ENCODE assay signal across 8 cellular contexts in the genomic region with DNA sequence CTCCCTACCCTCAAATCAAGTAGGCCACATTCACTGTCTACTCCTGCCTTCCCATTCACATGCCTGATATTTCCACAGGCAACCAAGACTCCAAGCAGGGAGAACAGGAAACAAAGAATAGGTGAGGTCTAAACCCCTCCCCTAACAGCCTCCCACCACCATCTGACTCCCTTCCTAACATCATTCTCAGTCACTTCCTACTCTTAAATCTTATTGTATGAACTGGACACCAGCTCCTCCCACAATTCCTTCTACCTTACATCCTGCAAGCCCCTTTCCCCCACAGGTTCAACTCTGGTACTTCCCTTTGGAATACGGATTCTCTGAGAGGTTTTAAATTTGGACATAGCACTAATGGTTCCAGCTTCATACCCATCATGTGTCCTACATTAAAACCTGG. TPM values are rescaled to one million over a fixed set of nuclear protein-coding genes. Genes with fewer than 3 reads are reported as not detected.
DNase-seq lines count a peak whose midpoint lies in the region; TF ChIP-seq lines count a peak whose summit lies in the region.
"Had no signal": no experiment of that assay in that cellular context is flagged by ENCODE, and none has a peak within 500 bp of the region (broad histone marks: within the 10 kb centered on the region; RNA-seq: fewer than 3 reads in every experiment).

No MANE protein-coding gene starts in this region.

- peaks cover 0 to 27% (median 0%) of the 10 kb centered on the region in 11 experiments; a peak in 7 of 22 replicates for H4K20me1 ChIP-seq in BLaER1 treated with 17β-estradiol and CSF1 and Interleukin-3, amounts not matched to agents 10 nM and 100 nM

- peak overlapping the region in 3 of 10 experiments; percentile 87 to 99 (median 94); a peak in 3 of 20 replicates for H3K4me3 ChIP-seq in BLaER1 treated with 17β-estradiol and CSF1 and Interleukin-3, amounts not matched to agents 10 nM and 100 nM
- H3K4me3 ChIP-seq in NB4 (ENCODE audit: low read depth, low read length) = peak overlapping the region; percentile 60
- no peak overlapping the region for H3K4me3 ChIP-seq in thyroid gland (replicated peaks in 1 of 3)

- DNase-seq in NB4 (ENCODE audit: low read depth) (no peak), glutamatergic neuron (no peak), thyroid gland (no peak), posterior vena cava (ENCODE audit: low spot score) (no peak), D341Med (ENCODE audit: low spot score) (no peak)

- peaks cover 9% of the 10 kb centered on the region for H3K9me3 Mint-ChIP-seq in glutamatergic neuron (ENCODE audit: unreplicated experiment)

- peak overlapping the region in 10 of 11 experiments; percentile 21 to 97 (median 55); a peak in 17 of 22 replicates for H3K9ac ChIP-seq in BLaER1 treated with 17β-estradiol and CSF1 and Interleukin-3, amounts not matched to agents 10 nM and 100 nM

- peaks cover 16 to 72% (median 59%) of the 10 kb centered on the region in 11 experiments for H3K36me3 ChIP-seq in BLaER1 treated with 17β-estradiol and CSF1 and Interleukin-3, amounts not matched to agents 10 nM and 100 nM
- H3K36me3 ChIP-seq in thyroid gland = peaks cover 0 to 4% of the 10 kb centered on the region in 2 donors

- no peaks in the 10 kb centered on the region for H3K9me3 ChIP-seq in BLaER1 treated with 17β-estradiol and CSF1 and Interleukin-3, amounts not matched to agents 10 nM and 100 nM (replicated peaks in 1 of 11)
- H3K9me3 ChIP-seq in thyroid gland = no peaks in the 10 kb centered on the region
- H3K9me3 ChIP-seq: pancreas, thoracic aorta had no signal

- intact Hi-C loops in thyroid gland (cut with DNase I) (no loop called here), posterior vena cava (cut with DNase I) (no loop called here)

- H3K4me1 ChIP-seq in BLaER1 treated with 17β-estradiol and CSF1 and Interleukin-3, amounts not matched to agents 10 nM and 100 nM = peaks cover 18 to 63% (median 42%) of the 10 kb centered on the region in 10 experiments
- peaks cover 6 to 18% of the 10 kb centered on the region in 2 donors for H3K4me1 ChIP-seq in thyroid gland

- H3K4me1 Mint-ChIP-seq in glutamatergic neuron (ENCODE audit: low read depth, unreplicated experiment) = peaks cover 11% of the 10 kb centered on the region

- 47 to 66% methylated on average over 1 of the region's 1 CpG for WGBS in thyroid gland, 2 donors

- no peak for TF ChIP-seq CTCF in NB4 (IDR thresholded peaks at IDR 0.05; ENCODE audit: low read depth, low read length)
- TF ChIP-seq CTCF in glutamatergic neuron (IDR thresholded peaks at IDR 0.05; ENCODE audit: partially characterized antibody, unreplicated experiment) = no peak
- no peak for TF ChIP-seq CTCF in thyroid gland (IDR thresholded peaks at IDR 0.05)

- peak overlapping the region; percentile 86 for H3K4me3 Mint-ChIP-seq in glutamatergic neuron (ENCODE audit: unreplicated experiment)

- H3K27me3 ChIP-seq in BLaER1 treated with 17β-estradiol and CSF1 and Interleukin-3, amounts not matched to agents 10 nM and 100 nM = no peaks in the 10 kb centered on the region
- H3K27me3 ChIP-seq in thyroid gland = no peaks in the 10 kb centered on the region
- H3K27me3 ChIP-seq: pancreas had no signal

- TF ChIP-seq POLR2A in NB4 (IDR thresholded peaks at IDR 0.05; ENCODE audit: extremely low read depth, insufficient read length) = no peak
- TF ChIP-seq POLR2A in thyroid gland (IDR thresholded peaks at IDR 0.05) = no peak

- peaks cover 6% of the 10 kb centered on the region for H3K27me3 Mint-ChIP-seq in glutamatergic neuron (ENCODE audit: unreplicated experiment)

- H3K36me3 Mint-ChIP-seq in glutamatergic neuron (ENCODE audit: unreplicated experiment) = no peaks in the 10 kb centered on the region

- H3K27ac Mint-ChIP-seq in glutamatergic neuron (ENCODE audit: unreplicated experiment) = peak overlapping the region; percentile 74

- peak overlapping the region in 3 of 11 experiments; percentile 16 to 35 (median 34); a peak in 4 of 22 replicates for H3K27ac ChIP-seq in BLaER1 treated with 17β-estradiol and CSF1 and Interleukin-3, amounts not matched to agents 10 nM and 100 nM
- no peak overlapping the region for H3K27ac ChIP-seq in thyroid gland

- peak overlapping the region; percentile 53 to 88 (median 79) for H3K4me2 ChIP-seq in BLaER1 treated with 17β-estradiol and CSF1 and Interleukin-3, amounts not matched to agents 10 nM and 100 nM

RNA-seq across cellular contexts. Expression of a gene that starts 0.9 kb away (rescaled TPM):
- total RNA-seq in glutamatergic neuron (ENCODE audit: unreplicated experiment) (13.7 TPM), thyroid gland (10 to 100 TPM; 13.4 to 31.7 (median 23.8) TPM), posterior vena cava (10 to 100 TPM in 1 of 2 donors, 1 to 10 TPM in 1; 8.5 to 13.4 TPM)

RNA-seq across cellular contexts. Expression of a gene that starts 19.3 kb away (rescaled TPM):
- total RNA-seq in glutamatergic neuron (ENCODE audit: unreplicated experiment) = 131 TPM
- 1 to 10 TPM; 3.8 to 7.6 (median 6.1) TPM for total RNA-seq in thyroid gland
- 1 to 10 TPM; 5.2 to 7.2 TPM for total RNA-seq in posterior vena cava

RNA-seq across cellular contexts. Expression of a gene that starts 26.8 kb away (rescaled TPM):
- total RNA-seq in glutamatergic neuron (ENCODE audit: unreplicated experiment) = 26.9 TPM
- 10 to 100 TPM; 25.6 to 38.8 (median 28.2) TPM for total RNA-seq in thyroid gland
- 10 to 100 TPM; 17.6 to 22.5 TPM for total RNA-seq in posterior vena cava

RNA-seq across cellular contexts. Expression of a gene that starts 28.3 kb away (rescaled TPM):
- total RNA-seq in glutamatergic neuron (ENCODE audit: unreplicated experiment) (40.0 TPM), thyroid gland (10 to 100 TPM; 47.0 to 82.5 (median 64.6) TPM), posterior vena cava (10 to 100 TPM; 27.8 to 29.6 TPM)

RNA-seq across cellular contexts. Expression of a gene that starts 28.9 kb away (rescaled TPM):
- total RNA-seq in glutamatergic neuron (ENCODE audit: unreplicated experiment) = 99.7 TPM
- 10 to 100 TPM; 49.1 to 72.2 (median 57.0) TPM for total RNA-seq in thyroid gland
- 10 to 100 TPM; 35.2 to 50.7 TPM for total RNA-seq in posterior vena cava

Comparison
In these comparisons a context has a peak if more than half of its experiments do, and no peak if none do; other contexts are left out.
1. RNA of a gene that starts 19.3 kb away (total RNA-seq): 131 TPM in glutamatergic neuron (single experiment); 3.8 to 7.6 TPM in thyroid gland and 5.2 to 7.2 TPM in posterior vena cava; every median in the first group is over 10 times any median in the second.